Comparison of ENCODE assay signal across 13 cellular contexts in the genomic region with DNA sequence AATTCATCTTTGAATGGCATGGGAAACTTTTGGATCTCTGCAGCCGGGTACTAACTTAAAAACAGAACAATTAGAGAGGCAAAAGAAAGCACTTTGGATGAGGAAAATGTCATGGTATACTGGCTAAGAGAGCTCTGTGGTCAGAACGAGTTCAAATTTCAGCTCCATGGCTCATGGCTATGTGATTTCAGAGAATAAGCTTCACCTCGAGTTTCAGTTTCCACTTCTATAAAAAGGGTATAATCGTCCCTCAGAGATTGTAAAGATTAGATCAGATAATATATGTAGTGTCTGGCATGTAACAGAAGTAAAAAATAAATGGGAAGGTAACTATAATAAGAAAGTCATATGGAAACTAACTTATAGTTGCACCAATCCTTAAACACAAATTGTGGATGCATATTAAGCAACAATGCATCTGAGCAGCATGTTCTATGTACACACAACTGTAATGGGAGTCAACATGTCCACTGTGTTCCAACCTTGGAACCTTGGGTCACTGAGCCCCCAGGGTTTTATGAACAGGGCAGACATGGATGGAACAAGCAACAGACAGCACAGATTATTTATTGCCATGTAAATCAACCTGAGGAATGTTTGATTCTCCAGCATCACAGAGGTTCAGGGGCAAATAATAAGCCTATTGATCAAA.
DNase-seq lines count a peak whose midpoint lies in the region; ATAC-seq, FAIRE-seq and TF ChIP-seq lines count a peak whose summit lies in the region.
"Had no signal": no experiment of that assay in that cellular context is flagged by ENCODE, and none has a peak within 500 bp of the region (broad histone marks: within the 10 kb centered on the region; RNA-seq: fewer than 3 reads in every experiment).

No MANE protein-coding gene starts in this region.

- H3K36me3 Mint-ChIP-seq in CD4-positive, alpha-beta memory T cell: peaks cover 17 to 22% of the 10 kb centered on the region in 2 donors
- H3K36me3 Mint-ChIP-seq in WTC11: 0 out of 2 replicates have a peak, but pooled peaks cover 5% of the 10 kb centered on the region

- ATAC-seq in HG02870 (IDR thresholded peaks at IDR 0.05; ENCODE audit: unreplicated experiment) (peak; percentile 65), WTC11 (no peak), HG03159 (IDR thresholded peaks at IDR 0.05; ENCODE audit: unreplicated experiment) (no peak)

- H3K4me3 ChIP-seq in CD4-positive, alpha-beta memory T cell (ENCODE audit: low read length in 2 of 2): no peak overlapping the region
- H3K4me3 ChIP-seq: psoas muscle, tibial artery had no signal

- CTCF ChIA-PET in CD4-positive, alpha-beta memory T cell (lab: Charles Lee; ENCODE audit: partially characterized antibody): interaction anchor here (0.6 to 1.4 kb wide), 4 partner anchors 14 to 929 kb away, joined by 3 to 4 read pairs (median 4); no protein-coding TSS in a partner anchor
- CTCF ChIA-PET in WTC11 (lab: Charles Lee): interaction anchor here (0.6 kb wide), 1 partner anchor 31 kb away, joined by 3 read pairs; no protein-coding TSS in a partner anchor

- TF ChIP-seq CTCF in WTC11 (IDR thresholded peaks at IDR 0.05): no peak

- no peaks in the 10 kb centered on the region for H3K9me3 Mint-ChIP-seq in CD4-positive, alpha-beta memory T cell
- H3K9me3 Mint-ChIP-seq in WTC11: no peaks in the 10 kb centered on the region

- no peaks in the 10 kb centered on the region for H3K27me3 Mint-ChIP-seq in CD4-positive, alpha-beta memory T cell
- H3K27me3 Mint-ChIP-seq in WTC11 (ENCODE audit: low read depth): no peaks in the 10 kb centered on the region

- H3K4me3 Mint-ChIP-seq in CD4-positive, alpha-beta memory T cell: no peak overlapping the region
- no peak overlapping the region for H3K4me3 Mint-ChIP-seq in WTC11

- H3K27me3 ChIP-seq in CD4-positive, alpha-beta memory T cell (ENCODE audit: insufficient read depth, low read length): no peaks in the 10 kb centered on the region
- H3K27me3 ChIP-seq: tibial artery had no signal

- H3K27ac Mint-ChIP-seq in CD4-positive, alpha-beta memory T cell: peak overlapping the region in 6 of 7 donors; percentile 2 to 24 (median 7)
- H3K27ac Mint-ChIP-seq in WTC11: peak overlapping the region; percentile 3; the same call in 1 of the 2 replicates

- FAIRE-seq in GM18507 (lab: Jason Lieb, UNC): peak; percentile 76

- DNase-seq in CD4-positive, alpha-beta memory T cell: no peak
- DNase-seq in GM18507 (ENCODE audit: extremely low spot score, insufficient read length, low read depth) (peak; percentile 4), WTC11 (ENCODE audit: low spot score) (no peak), erythroblast (lab: John Stamatoyannopoulos, UW) (no peak), kidney tubule cell (ENCODE audit: low spot score) (no peak), NCI-H69 (lab: John Stamatoyannopoulos, UW) (no peak)
- DNase-seq: Caco-2, KBM-7, NCI-H446, psoas muscle, tibial artery had no signal

- POLR2A ChIA-PET in CD4-positive, alpha-beta memory T cell (lab: Charles Lee; ENCODE audit: partially characterized antibody): no interaction called here
- POLR2A ChIA-PET in WTC11 (lab: Charles Lee): no interaction called here

- H3K27ac ChIP-seq in CD4-positive, alpha-beta memory T cell (ENCODE audit: low read depth, low read length): no peak overlapping the region
- H3K27ac ChIP-seq: psoas muscle, tibial artery had no signal

- no peaks in the 10 kb centered on the region for H3K4me1 ChIP-seq in CD4-positive, alpha-beta memory T cell (ENCODE audit: insufficient read depth, low read length)
- H3K4me1 ChIP-seq: Caco-2, tibial artery had no signal

- no peaks in the 10 kb centered on the region for H3K9me3 ChIP-seq in CD4-positive, alpha-beta memory T cell (ENCODE audit: control insufficient read depth in 1 of 2, low read length in 2 of 2)
- H3K9me3 ChIP-seq: Caco-2, psoas muscle, tibial artery had no signal

- TF ChIP-seq POLR2A in erythroblast (IDR thresholded peaks at IDR 0.05; ENCODE audit: low read length): no peak

- peaks cover 11 to 14% (median 13%) of the 10 kb centered on the region in 4 donors for H3K4me1 Mint-ChIP-seq in CD4-positive, alpha-beta memory T cell
- peaks cover 19% of the 10 kb centered on the region for H3K4me1 Mint-ChIP-seq in WTC11

- intact Hi-C loops in CD4-positive, alpha-beta memory T cell (cut with micrococcal nuclease): no loop called here

- H3K36me3 ChIP-seq in CD4-positive, alpha-beta memory T cell (ENCODE audit: insufficient read depth, low read length): no peaks in the 10 kb centered on the region

TF ChIP-seq in WTC11, 78 proteins besides CTCF, POLR2A, EP300 and RAD21:
- TF ChIP-seq SMAD4 (CRISPR knock-in tag; IDR thresholded peaks at IDR 0.05): no peak
- no peak for TF ChIP-seq SOX15 (CRISPR knock-in tag; IDR thresholded peaks at IDR 0.05)
